1 cellular context compared by ENCODE assay signal in genomic region chr21:41877901-41878830, GRCh38.
A peak's percentile ranks its signal among the peaks of the same experiment; 100 is the strongest.
TF ChIP-seq lines count a peak whose summit lies in the region.

No MANE protein-coding gene starts in this region.

TF ChIP-seq in HepG2, 621 proteins besides CTCF, POLR2A, EP300 and RAD21 (continued from another document and continues in another):
- TF ChIP-seq ZHX2 (IDR thresholded peaks at IDR 0.05; ENCODE audit: low read depth) (no peak), ZHX2 (CRISPR knock-in tag; IDR thresholded peaks at IDR 0.05; ENCODE audit: borderline replicate concordance) (no peak), ZNF577 (CRISPR knock-in tag; IDR thresholded peaks at IDR 0.05; ENCODE audit: borderline replicate concordance, low read depth) (no peak), SATB2 (CRISPR knock-in tag; IDR thresholded peaks at IDR 0.05) (no peak), GPBP1L1 (CRISPR knock-in tag; IDR thresholded peaks at IDR 0.05) (no peak), PHF8 (CRISPR knock-in tag; IDR thresholded peaks at IDR 0.05) (no peak; the same call in 1 of the 2 replicates), ZSCAN29 (CRISPR knock-in tag; conservative IDR thresholded peaks at IDR 0.05) (no peak), SALL1 (CRISPR knock-in tag; IDR thresholded peaks at IDR 0.05) (0 out of 2 replicates have a peak, but pooled peaks have one; percentile 17), BCL3 (CRISPR knock-in tag; IDR thresholded peaks at IDR 0.05) (no peak), SRF (IDR thresholded peaks at IDR 0.05; ENCODE audit: low read depth, low read length) (no peak), ZNF672 (CRISPR knock-in tag; IDR thresholded peaks at IDR 0.05) (no peak), KDM2A (CRISPR knock-in tag; IDR thresholded peaks at IDR 0.05; ENCODE audit: borderline replicate concordance, low read depth) (no peak), ZNF367 (CRISPR knock-in tag; IDR thresholded peaks at IDR 0.05; ENCODE audit: borderline replicate concordance) (no peak), TCF7L2 (IDR thresholded peaks at IDR 0.05; ENCODE audit: low read depth, low read length) (no peak), NFATC3 (CRISPR knock-in tag; IDR thresholded peaks at IDR 0.05) (no peak), RBM39 (IDR thresholded peaks at IDR 0.05; ENCODE audit: low read depth, low read length, poor library complexity, severe bottlenecking) (no peak), ZFP1 (CRISPR knock-in tag; IDR thresholded peaks at IDR 0.05) (no peak), KMT2A (CRISPR knock-in tag; IDR thresholded peaks at IDR 0.05) (no peak), MEIS1 (CRISPR knock-in tag; IDR thresholded peaks at IDR 0.05; ENCODE audit: borderline replicate concordance) (no peak), NR0B2 (CRISPR knock-in tag; IDR thresholded peaks at IDR 0.05) (no peak), PLRG1 (conservative IDR thresholded peaks at IDR 0.05) (no peak), ETV5 (CRISPR knock-in tag; IDR thresholded peaks at IDR 0.05; ENCODE audit: borderline replicate concordance) (no peak), CBX1 (IDR thresholded peaks at IDR 0.05; ENCODE audit: low read depth) (no peak), HNRNPH1 (optimal IDR thresholded peaks at IDR 0.05; ENCODE audit: low read depth, low read length) (no peak), SRY (CRISPR knock-in tag; IDR thresholded peaks at IDR 0.05) (0 out of 2 replicates have a peak, but pooled peaks have one; percentile 28), CBFB (CRISPR knock-in tag; IDR thresholded peaks at IDR 0.05) (no peak), HCFC1 (IDR thresholded peaks at IDR 0.05; ENCODE audit: low read depth, low read length) (no peak), ZNF20 (CRISPR knock-in tag; IDR thresholded peaks at IDR 0.05) (no peak), ZHX1 (CRISPR knock-in tag; IDR thresholded peaks at IDR 0.05; ENCODE audit: low read depth) (no peak), ZSCAN30 (CRISPR knock-in tag; IDR thresholded peaks at IDR 0.05) (no peak), ARNT2 (CRISPR knock-in tag; IDR thresholded peaks at IDR 0.05; ENCODE audit: low read depth) (0 out of 2 replicates have a peak, but pooled peaks have one; percentile 31), YY1 (IDR thresholded peaks at IDR 0.05; ENCODE audit: insufficient read depth, insufficient replicate concordance, low read depth, low read length) (no peak), RAD51 (IDR thresholded peaks at IDR 0.05; ENCODE audit: borderline replicate concordance) (no peak), ATF6 (CRISPR knock-in tag; conservative IDR thresholded peaks at IDR 0.05) (no peak), ZNF17 (CRISPR knock-in tag; IDR thresholded peaks at IDR 0.05) (no peak), ZNF282 (IDR thresholded peaks at IDR 0.05; ENCODE audit: partially characterized antibody) (no peak), ZNF557 (CRISPR knock-in tag; IDR thresholded peaks at IDR 0.05) (no peak), NRL (CRISPR knock-in tag; IDR thresholded peaks at IDR 0.05; ENCODE audit: borderline replicate concordance) (no peak), PCBP2 (optimal IDR thresholded peaks at IDR 0.05; ENCODE audit: low read depth, low read length, poor library complexity, severe bottlenecking) (no peak)
- TF ChIP-seq, protein P1, sequence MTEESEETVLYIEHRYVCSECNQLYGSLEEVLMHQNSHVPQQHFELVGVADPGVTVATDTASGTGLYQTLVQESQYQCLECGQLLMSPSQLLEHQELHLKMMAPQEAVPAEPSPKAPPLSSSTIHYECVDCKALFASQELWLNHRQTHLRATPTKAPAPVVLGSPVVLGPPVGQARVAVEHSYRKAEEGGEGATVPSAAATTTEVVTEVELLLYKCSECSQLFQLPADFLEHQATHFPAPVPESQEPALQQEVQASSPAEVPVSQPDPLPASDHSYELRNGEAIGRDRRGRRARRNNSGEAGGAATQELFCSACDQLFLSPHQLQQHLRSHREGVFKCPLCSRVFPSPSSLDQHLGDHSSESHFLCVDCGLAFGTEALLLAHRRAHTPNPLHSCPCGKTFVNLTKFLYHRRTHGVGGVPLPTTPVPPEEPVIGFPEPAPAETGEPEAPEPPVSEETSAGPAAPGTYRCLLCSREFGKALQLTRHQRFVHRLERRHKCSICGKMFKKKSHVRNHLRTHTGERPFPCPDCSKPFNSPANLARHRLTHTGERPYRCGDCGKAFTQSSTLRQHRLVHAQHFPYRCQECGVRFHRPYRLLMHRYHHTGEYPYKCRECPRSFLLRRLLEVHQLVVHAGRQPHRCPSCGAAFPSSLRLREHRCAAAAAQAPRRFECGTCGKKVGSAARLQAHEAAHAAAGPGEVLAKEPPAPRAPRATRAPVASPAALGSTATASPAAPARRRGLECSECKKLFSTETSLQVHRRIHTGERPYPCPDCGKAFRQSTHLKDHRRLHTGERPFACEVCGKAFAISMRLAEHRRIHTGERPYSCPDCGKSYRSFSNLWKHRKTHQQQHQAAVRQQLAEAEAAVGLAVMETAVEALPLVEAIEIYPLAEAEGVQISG (CRISPR knock-in tag; IDR thresholded peaks at IDR 0.05) = no peak
- TF ChIP-seq, protein P2, sequence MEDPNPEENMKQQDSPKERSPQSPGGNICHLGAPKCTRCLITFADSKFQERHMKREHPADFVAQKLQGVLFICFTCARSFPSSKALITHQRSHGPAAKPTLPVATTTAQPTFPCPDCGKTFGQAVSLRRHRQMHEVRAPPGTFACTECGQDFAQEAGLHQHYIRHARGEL (CRISPR knock-in tag; IDR thresholded peaks at IDR 0.05) = no peak
- TF ChIP-seq, protein P3, sequence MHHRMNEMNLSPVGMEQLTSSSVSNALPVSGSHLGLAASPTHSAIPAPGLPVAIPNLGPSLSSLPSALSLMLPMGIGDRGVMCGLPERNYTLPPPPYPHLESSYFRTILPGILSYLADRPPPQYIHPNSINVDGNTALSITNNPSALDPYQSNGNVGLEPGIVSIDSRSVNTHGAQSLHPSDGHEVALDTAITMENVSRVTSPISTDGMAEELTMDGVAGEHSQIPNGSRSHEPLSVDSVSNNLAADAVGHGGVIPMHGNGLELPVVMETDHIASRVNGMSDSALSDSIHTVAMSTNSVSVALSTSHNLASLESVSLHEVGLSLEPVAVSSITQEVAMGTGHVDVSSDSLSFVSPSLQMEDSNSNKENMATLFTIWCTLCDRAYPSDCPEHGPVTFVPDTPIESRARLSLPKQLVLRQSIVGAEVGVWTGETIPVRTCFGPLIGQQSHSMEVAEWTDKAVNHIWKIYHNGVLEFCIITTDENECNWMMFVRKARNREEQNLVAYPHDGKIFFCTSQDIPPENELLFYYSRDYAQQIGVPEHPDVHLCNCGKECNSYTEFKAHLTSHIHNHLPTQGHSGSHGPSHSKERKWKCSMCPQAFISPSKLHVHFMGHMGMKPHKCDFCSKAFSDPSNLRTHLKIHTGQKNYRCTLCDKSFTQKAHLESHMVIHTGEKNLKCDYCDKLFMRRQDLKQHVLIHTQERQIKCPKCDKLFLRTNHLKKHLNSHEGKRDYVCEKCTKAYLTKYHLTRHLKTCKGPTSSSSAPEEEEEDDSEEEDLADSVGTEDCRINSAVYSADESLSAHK (CRISPR knock-in tag; IDR thresholded peaks at IDR 0.05; ENCODE audit: borderline replicate concordance) = no peak
